In genomic region chr10:132117636-132118190, GRCh38 we compare ENCODE assay signal across 23 cellular contexts. TPM values are rescaled to one million over a fixed set of nuclear protein-coding genes. Genes with fewer than 3 reads are reported as not detected.
DNase-seq lines count a peak whose midpoint lies in the region; ATAC-seq, FAIRE-seq and TF ChIP-seq lines count a peak whose summit lies in the region.
"Had no signal": no experiment of that assay in that cellular context is flagged by ENCODE, and none has a peak within 500 bp of the region (broad histone marks: within the 10 kb centered on the region; RNA-seq: fewer than 3 reads in every experiment).

No MANE protein-coding gene starts in this region.

- H4K91ac ChIP-seq in H1 (replicated peaks; ENCODE audit: insufficient read length, low read length) = no peak overlapping the region

- ATAC-seq in GM23338 = no peak
- ATAC-seq: HepG2 had no signal

- no peak overlapping the region for H4K5ac ChIP-seq in H1 (ENCODE audit: insufficient read length, low read depth, low read length)

- H3F3A ChIP-seq in GM23338 (replicated peaks; ENCODE audit: low read depth) = no peaks in the 10 kb centered on the region

- peaks cover 20% of the 10 kb centered on the region for H3K27me3 Mint-ChIP-seq in nephron progenitor cell (ENCODE audit: low read depth, poor library complexity)
- H3K27me3 Mint-ChIP-seq in GM23338 (ENCODE audit: insufficient read depth, low read depth, poor library complexity) = peaks cover 2% of the 10 kb centered on the region
- H3K27me3 Mint-ChIP-seq: CD4-positive, alpha-beta T cell; IgD-negative memory B cell had no signal

- peak overlapping the region; percentile 35 for H4K8ac ChIP-seq in H1 (ENCODE audit: extremely low read depth, insufficient read depth, low read length)

- H3K9me3 Mint-ChIP-seq in nephron progenitor cell (no peaks in the 10 kb centered on the region), GM23338 (no peaks in the 10 kb centered on the region)
- H3K9me3 Mint-ChIP-seq: CD4-positive, alpha-beta T cell; H9 had no signal

- H3K9me2 ChIP-seq in GM23338 (ENCODE audit: insufficient read depth) = no peaks in the 10 kb centered on the region

- intact Hi-C loops in left ventricle myocardium inferior (cut with micrococcal nuclease) = no loop called here
- intact Hi-C loops in spleen (cut with DNase I; ENCODE audit: low total_unique reads) = no loop called here

- H3K56ac ChIP-seq in H1 (replicated peaks; ENCODE audit: insufficient read length, low read depth, low read length) = no peak overlapping the region

- no peak for TF ChIP-seq POLR2A in H1 (IDR thresholded peaks at IDR 0.05; ENCODE audit: control extremely low read depth in 1 of 2, low read depth in 2 of 2, low read length in 2 of 2)
- TF ChIP-seq POLR2A in spleen (IDR thresholded peaks at IDR 0.05) = no peak

- no peak overlapping the region for H2BK15ac ChIP-seq in H1 (ENCODE audit: low read length)

- H3K14ac ChIP-seq in H1 (ENCODE audit: insufficient read length) = no peak overlapping the region

- H3K27ac ChIP-seq in left ventricle myocardium inferior (replicated peaks) = no peak overlapping the region
- H3K27ac ChIP-seq in right atrium auricular region = no peak overlapping the region
- H3K27ac ChIP-seq in H1 (ENCODE audit: low read depth, low read length) = no peak overlapping the region
- H3K27ac ChIP-seq in spleen = no peak overlapping the region
- no peak overlapping the region for H3K27ac ChIP-seq in GM23338 (ENCODE audit: low read depth)
- H3K27ac ChIP-seq: GM23248 had no signal

- TF ChIP-seq CTCF in left ventricle myocardium inferior (IDR thresholded peaks at IDR 0.05; ENCODE audit: borderline replicate concordance) = no peak
- no peak for TF ChIP-seq CTCF in right atrium auricular region (IDR thresholded peaks at IDR 0.05)
- TF ChIP-seq CTCF in H1 (IDR thresholded peaks at IDR 0.05; ENCODE audit: control extremely low read depth in 1 of 3, insufficient read depth in 1 of 3, low read depth in 1 of 3, low read length in 3 of 3) = no peak
- TF ChIP-seq CTCF in nephron progenitor cell (IDR thresholded peaks at IDR 0.05) = no peak
- no peak for TF ChIP-seq CTCF in spleen (IDR thresholded peaks at IDR 0.05 in 8 of 11, conservative IDR thresholded peaks at IDR 0.05 in 3 of 11)
- TF ChIP-seq CTCF in GM23338 (conservative IDR thresholded peaks at IDR 0.05; ENCODE audit: low read depth in 2 of 2) = no peak

- no peak overlapping the region for H2AK5ac ChIP-seq in H1 (ENCODE audit: low read depth, low read length)

- no peak overlapping the region for H2BK120ac ChIP-seq in H1 (replicated peaks; ENCODE audit: low read depth, low read length)

- H3K27ac Mint-ChIP-seq in nephron progenitor cell = peak overlapping the region; percentile 45
- H3K27ac Mint-ChIP-seq in GM23338 = no peak overlapping the region
- H3K27ac Mint-ChIP-seq: CD4-positive, alpha-beta T cell; IgD-negative memory B cell had no signal

- H3K4me1 ChIP-seq in left ventricle myocardium inferior = peaks cover 7% of the 10 kb centered on the region
- no peaks in the 10 kb centered on the region for H3K4me1 ChIP-seq in right atrium auricular region
- H3K4me1 ChIP-seq in H1 (replicated peaks in 1 of 4; ENCODE audit: control insufficient read depth in 3 of 4, insufficient read depth in 4 of 4, low read length in 3 of 4) = peaks cover 0 to 3% (median 1%) of the 10 kb centered on the region in 4 experiments; a peak in 2 of 7 replicates
- no peaks in the 10 kb centered on the region for H3K4me1 ChIP-seq in spleen
- no peaks in the 10 kb centered on the region for H3K4me1 ChIP-seq in GM23338 (ENCODE audit: insufficient read depth)
- H3K4me1 ChIP-seq: BE2C had no signal

- H3K4me2 ChIP-seq in H1 (ENCODE audit: insufficient read depth in 1 of 2, low read depth in 2 of 2, low read length in 2 of 2) = no peak overlapping the region
- no peak overlapping the region for H3K4me2 ChIP-seq in GM23338

- H3K36me3 Mint-ChIP-seq in nephron progenitor cell (ENCODE audit: low read depth) = no peaks in the 10 kb centered on the region
- H3K36me3 Mint-ChIP-seq in GM23338 (ENCODE audit: low read depth) = no peaks in the 10 kb centered on the region
- H3K36me3 Mint-ChIP-seq: IgD-negative memory B cell had no signal

- no peak overlapping the region for H3K4ac ChIP-seq in H1 (replicated peaks; ENCODE audit: insufficient read length, low read depth, low read length)

- CTCF ChIA-PET in H1 (lab: Charles Lee; ENCODE audit: partially characterized antibody) = interaction anchor here (1.3 kb wide), 1 partner anchor 95 kb away, joined by 4 read pairs; no protein-coding TSS in a partner anchor

- FAIRE-seq in H1 (lab: Jason Lieb, UNC) = no peak
- FAIRE-seq: A204.1, D721Med, GM12892, GM18507, HepG2 had no signal

- H2BK5ac ChIP-seq in H1 (ENCODE audit: low read depth, low read length) = no peak overlapping the region; the same call in 1 of the 2 replicates

- no peak for TF ChIP-seq EP300 in H1 (IDR thresholded peaks at IDR 0.05; ENCODE audit: borderline replicate concordance in 1 of 2, low read depth in 2 of 2, low read length in 2 of 2)

- H3K9me3 ChIP-seq in left ventricle myocardium inferior (replicated peaks) (no peaks in the 10 kb centered on the region), right atrium auricular region (no peaks in the 10 kb centered on the region), H1 (ENCODE audit: insufficient read depth in 2 of 2, low read depth in 1 of 2, low read length in 1 of 2) (no peaks in the 10 kb centered on the region), spleen (no peaks in the 10 kb centered on the region)
- H3K9me3 ChIP-seq: BE2C, Caco-2 had no signal

- H2BK12ac ChIP-seq in H1 (ENCODE audit: low read depth, low read length) = no peak overlapping the region

- H2BK20ac ChIP-seq in H1 (ENCODE audit: low read length) = no peak overlapping the region

- no peak overlapping the region for H3K23ac ChIP-seq in H1 (ENCODE audit: insufficient read length)

- H3K36me3 ChIP-seq in left ventricle myocardium inferior (no peaks in the 10 kb centered on the region), right atrium auricular region (no peaks in the 10 kb centered on the region), H1 (ENCODE audit: control insufficient read depth in 2 of 4, insufficient read depth in 4 of 4, low read length in 3 of 4) (no peaks in the 10 kb centered on the region), spleen (no peaks in the 10 kb centered on the region), GM23338 (ENCODE audit: insufficient read depth) (no peaks in the 10 kb centered on the region)
- H3K36me3 ChIP-seq: BE2C had no signal

- H3K9ac ChIP-seq in H1 (replicated peaks in 1 of 4; ENCODE audit: extremely low read depth in 1 of 4, low read depth in 3 of 4, low read length in 3 of 4) = no peak overlapping the region
- H3K9ac ChIP-seq: GM23248 had no signal

- H4K20me1 ChIP-seq in H1 (replicated peaks in 1 of 2; ENCODE audit: control insufficient read depth in 1 of 2, insufficient read depth in 2 of 2, low read length in 2 of 2) = peaks cover 0 to 3% of the 10 kb centered on the region in 2 experiments
- H4K20me1 ChIP-seq in GM23338 (replicated peaks; ENCODE audit: insufficient read depth) = no peaks in the 10 kb centered on the region

- no peak overlapping the region for H3K4me3 Mint-ChIP-seq in nephron progenitor cell
- no peak overlapping the region for H3K4me3 Mint-ChIP-seq in GM23338
- H3K4me3 Mint-ChIP-seq: CD4-positive, alpha-beta T cell; H9; IgD-negative memory B cell had no signal

- H3K18ac ChIP-seq in H1 (ENCODE audit: extremely low read depth, low read length) = no peak overlapping the region

- H3K79me2 ChIP-seq in H1 (ENCODE audit: control insufficient read depth in 1 of 2, insufficient read depth in 2 of 2, low read length in 2 of 2) (no peaks in the 10 kb centered on the region), GM23338 (replicated peaks; ENCODE audit: insufficient read depth) (no peaks in the 10 kb centered on the region)

- H3K4me1 Mint-ChIP-seq in nephron progenitor cell (peaks cover 5% of the 10 kb centered on the region), GM23338 (peaks cover 14% of the 10 kb centered on the region)
- H3K4me1 Mint-ChIP-seq: IgD-negative memory B cell had no signal

- H3K23me2 ChIP-seq in H1 (ENCODE audit: low read depth, low read length) = no peaks in the 10 kb centered on the region

- WGBS in H1 (ENCODE audit: extremely low coverage in 1 of 2, insufficient coverage in 1 of 2, insufficient read length in 1 of 2, insufficient replicate concordance in 2 of 2, low coverage in 1 of 2, low lambda C conversion rate in 2 of 2, missing lambda C conversion rate in 1 of 2), 2 experiments = 94% methylated on average over 10 of the region's 21 CpGs; no CpG with 5 or more reads in 1 of the 2 experiments
- 88 to 94% (median 92%) methylated on average over 14 to 21 of the region's 21 CpGs for WGBS in spleen, 5 donors

- H3K4me3 ChIP-seq in left ventricle myocardium inferior (no peak overlapping the region), right atrium auricular region (no peak overlapping the region), H1 (ENCODE audit: extremely low read depth in 1 of 4, insufficient read depth in 2 of 4, low read depth in 3 of 4, low read length in 4 of 4) (no peak overlapping the region), spleen (no peak overlapping the region), GM23338 (no peak overlapping the region)
- H3K4me3 ChIP-seq: GM23248 had no signal

- POLR2A ChIA-PET in H1 (lab: Charles Lee; ENCODE audit: partially characterized antibody) = no interaction called here

- TF ChIP-seq RAD21 in H1 (IDR thresholded peaks at IDR 0.05 in 1 of 2, conservative IDR thresholded peaks at IDR 0.05 in 1 of 2; ENCODE audit: low read depth in 2 of 2, low read length in 2 of 2) = no peak

- DNase-seq in left ventricle myocardium inferior (peak; percentile 4), right atrium auricular region (ENCODE audit: low spot score) (no peak), H1 (ENCODE audit: low read depth in 1 of 2, low spot score in 2 of 2) (no peak), nephron progenitor cell (no peak), spleen (peak; percentile 44), GM23338 (ENCODE audit: low spot score) (no peak), DMS153 treated with DMSO at 0.1 percent for 48 hours (lab: John Stamatoyannopoulos, UW; ENCODE audit: unreplicated experiment) (no peak), NCI-H2196 (lab: John Stamatoyannopoulos, UW; ENCODE audit: unreplicated experiment) (no peak)
- DNase-seq: ACHN; BE2C; C1 segment of cervical spinal cord; Caco-2; CD4-positive, alpha-beta T cell; DMS79; GDM1; GM23248; H9 had no signal

- no peaks in the 10 kb centered on the region for H3K79me1 ChIP-seq in H1 (ENCODE audit: low read depth, low read length)

- H2AFZ ChIP-seq in H1 (ENCODE audit: low read length) (no peak overlapping the region), GM23338 (no peak overlapping the region)
- H2AFZ ChIP-seq: GM23248 had no signal

- no peaks in the 10 kb centered on the region for H3K27me3 ChIP-seq in left ventricle myocardium inferior (ENCODE audit: low read depth)
- no peaks in the 10 kb centered on the region for H3K27me3 ChIP-seq in right atrium auricular region
- H3K27me3 ChIP-seq in H1 (replicated peaks in 1 of 4; ENCODE audit: control insufficient read depth in 3 of 4, extremely low read depth in 1 of 4, insufficient read depth in 3 of 4, low read length in 3 of 4) = no peaks in the 10 kb centered on the region
- H3K27me3 ChIP-seq in spleen (replicated peaks in 1 of 7) = no peaks in the 10 kb centered on the region
- no peaks in the 10 kb centered on the region for H3K27me3 ChIP-seq in GM23338 (ENCODE audit: insufficient read depth)
- H3K27me3 ChIP-seq: BE2C had no signal

RNA-seq across cellular contexts. Expression of gene JAKMIP3, which starts 52.0 kb away (rescaled TPM):
- total RNA-seq in left ventricle myocardium inferior (1.7 TPM), right atrium auricular region (under 1 TPM; 0.20 to 0.44 TPM), spleen (under 1 TPM; 0.13 to 0.92 (median 0.44) TPM)
- total RNA-seq in H1 (2021; fragmentation: NEBNext Ultra II Directional; extraction: Animal tissue kit (Norgen Biotek cat#: 25700)) = 0.84 and 0.91 TPM in 2 replicates
- polyA plus RNA-seq in H1 (2011; rRNA removed) (0.82 and 0.83 TPM in 2 replicates), spleen (under 1 TPM; 0.06 to 0.13 (median 0.13) TPM), GM23338 (2016; fragmentation: Nextera tagmentation; extraction: Ambion mirVana) (0.70 and 0.87 TPM in 2 replicates)
- 0.96 TPM for polyA plus RNA-seq in H1 (2011; cell fraction: cytosol; rRNA removed)
- 4.0 TPM for polyA plus RNA-seq in H1 (2011; cell fraction: nucleus; rRNA removed)
- polyA plus RNA-seq in H1 (2012, experiment 1 of 2) = 1.1 to 1.8 TPM (median 1.4 TPM) in 4 replicates
- 0.21 TPM for polyA plus RNA-seq in H1 (2012, experiment 2 of 2)
- 0.45 TPM for polyA plus RNA-seq in H1 (2013, experiment 1 of 2)
- polyA plus RNA-seq in H1 (2013, experiment 2 of 2) = 0.35 TPM
- 0.44 and 0.59 TPM in 2 replicates for polyA minus RNA-seq in H1 (2011; rRNA and poly(A)+ RNA removed)
- 0.44 TPM for polyA minus RNA-seq in H1 (2011; cell fraction: cytosol; rRNA and poly(A)+ RNA removed)
- polyA minus RNA-seq in H1 (2011; cell fraction: nucleus; rRNA and poly(A)+ RNA removed) = 1.7 TPM
- total RNA-seq in GM23338 (2014; rRNA removed; shearing (Covaris generic)) = 0.47 and 1.2 TPM in 2 replicates
- total RNA-seq: GM23248 had no signal
- polyA plus RNA-seq: IgD-negative memory B cell had no signal

Comparison
In these comparisons a context has a peak if more than half of its experiments do, and no peak if none do; other contexts are left out.
1. DNase-seq: peak in left ventricle myocardium inferior (single experiment) and spleen (single experiment); none in right atrium auricular region (single experiment), H1 (0 of 2), nephron progenitor cell (single experiment), GM23338 (single experiment), DMS153 treated with DMSO at 0.1 percent for 48 hours (single experiment) and NCI-H2196 (single experiment).